Comparison of ENCODE assay signal across 1 cellular context in the genomic region with DNA sequence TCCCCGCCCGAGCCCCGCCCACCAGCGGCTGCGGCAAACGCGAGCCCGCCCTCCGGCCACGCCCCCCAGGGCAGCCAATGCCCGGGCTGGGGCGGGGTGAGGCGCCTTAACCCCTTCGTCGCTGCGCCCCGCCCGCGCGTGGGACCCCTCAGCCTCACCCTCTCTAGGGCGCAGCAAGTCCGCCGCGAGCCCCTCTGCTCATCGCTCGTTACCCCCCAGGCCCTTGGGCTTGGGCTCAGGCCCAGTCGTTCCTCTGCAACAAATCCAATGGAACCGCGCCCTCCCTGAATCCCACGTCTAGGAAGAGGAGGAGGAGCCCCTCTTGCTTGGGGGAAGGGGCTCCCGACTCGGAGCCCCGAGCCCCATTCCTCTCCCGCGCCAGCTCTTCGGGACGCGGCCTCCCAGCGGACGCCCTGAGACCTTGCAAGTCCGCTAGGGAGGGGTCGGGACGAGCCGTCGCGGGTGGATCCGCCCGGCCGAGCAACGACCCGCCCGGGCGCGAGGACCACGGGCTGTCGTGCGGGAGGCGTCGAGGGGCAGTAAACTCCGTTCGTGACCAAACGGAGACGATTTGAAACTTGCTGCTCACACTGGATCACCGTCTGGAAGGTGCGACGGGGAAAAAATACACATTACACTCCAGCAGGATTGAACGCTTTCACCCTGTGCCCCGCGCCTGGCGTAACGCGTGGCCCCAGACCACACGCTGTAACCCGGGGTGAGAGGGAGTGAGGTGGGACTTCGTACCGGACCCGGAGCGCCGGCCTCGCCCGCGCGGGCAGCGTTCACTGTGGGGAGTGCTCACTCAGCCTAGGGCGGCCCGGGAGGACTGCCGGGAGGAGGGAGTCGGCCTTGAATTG.
TF ChIP-seq lines count a peak whose summit lies in the region.

No MANE protein-coding gene starts in this region.

TF ChIP-seq in HepG2, 621 proteins besides CTCF, POLR2A, EP300 and RAD21 (continued from another document and continues in another):
- TF ChIP-seq, protein P1, sequence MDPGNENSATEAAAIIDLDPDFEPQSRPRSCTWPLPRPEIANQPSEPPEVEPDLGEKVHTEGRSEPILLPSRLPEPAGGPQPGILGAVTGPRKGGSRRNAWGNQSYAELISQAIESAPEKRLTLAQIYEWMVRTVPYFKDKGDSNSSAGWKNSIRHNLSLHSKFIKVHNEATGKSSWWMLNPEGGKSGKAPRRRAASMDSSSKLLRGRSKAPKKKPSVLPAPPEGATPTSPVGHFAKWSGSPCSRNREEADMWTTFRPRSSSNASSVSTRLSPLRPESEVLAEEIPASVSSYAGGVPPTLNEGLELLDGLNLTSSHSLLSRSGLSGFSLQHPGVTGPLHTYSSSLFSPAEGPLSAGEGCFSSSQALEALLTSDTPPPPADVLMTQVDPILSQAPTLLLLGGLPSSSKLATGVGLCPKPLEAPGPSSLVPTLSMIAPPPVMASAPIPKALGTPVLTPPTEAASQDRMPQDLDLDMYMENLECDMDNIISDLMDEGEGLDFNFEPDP (CRISPR knock-in tag; conservative IDR thresholded peaks at IDR 0.05): no peak; the same call in 1 of the 2 replicates
- TF ChIP-seq ZNF34 (CRISPR knock-in tag; IDR thresholded peaks at IDR 0.05; ENCODE audit: borderline replicate concordance) (peak; percentile 98; the same call in 1 of the 2 replicates), RFXANK (CRISPR knock-in tag; IDR thresholded peaks at IDR 0.05) (no peak; the same call in 1 of the 2 replicates), ZFYVE20 (CRISPR knock-in tag; IDR thresholded peaks at IDR 0.05; ENCODE audit: borderline replicate concordance, low read depth) (peak; percentile 90; the same call in 1 of the 2 replicates), KDM6A (CRISPR knock-in tag; IDR thresholded peaks at IDR 0.05; ENCODE audit: low read depth) (peak; percentile 41), ZMAT3 (CRISPR knock-in tag; conservative IDR thresholded peaks at IDR 0.05) (peak; percentile 86; the same call in 1 of the 2 replicates), NCOA2 (CRISPR knock-in tag; IDR thresholded peaks at IDR 0.05) (peak; percentile 55; the same call in 1 of the 2 replicates), ZNF17 (CRISPR knock-in tag; IDR thresholded peaks at IDR 0.05) (peak; percentile 72; the same call in 1 of the 2 replicates), NFE2 (CRISPR knock-in tag; IDR thresholded peaks at IDR 0.05) (no peak), ATF1 (CRISPR knock-in tag; IDR thresholded peaks at IDR 0.05) (no peak), ZBTB3 (CRISPR knock-in tag; IDR thresholded peaks at IDR 0.05; ENCODE audit: borderline replicate concordance, low read depth) (no peak; the same call in none of the 2 replicates), ISX (CRISPR knock-in tag; conservative IDR thresholded peaks at IDR 0.05) (0 out of 2 replicates have a peak, but pooled peaks have one; percentile 8), HNRNPK (IDR thresholded peaks at IDR 0.05; ENCODE audit: low read depth, low read length, poor library complexity, severe bottlenecking) (peak; percentile 7)
- TF ChIP-seq, protein P2, sequence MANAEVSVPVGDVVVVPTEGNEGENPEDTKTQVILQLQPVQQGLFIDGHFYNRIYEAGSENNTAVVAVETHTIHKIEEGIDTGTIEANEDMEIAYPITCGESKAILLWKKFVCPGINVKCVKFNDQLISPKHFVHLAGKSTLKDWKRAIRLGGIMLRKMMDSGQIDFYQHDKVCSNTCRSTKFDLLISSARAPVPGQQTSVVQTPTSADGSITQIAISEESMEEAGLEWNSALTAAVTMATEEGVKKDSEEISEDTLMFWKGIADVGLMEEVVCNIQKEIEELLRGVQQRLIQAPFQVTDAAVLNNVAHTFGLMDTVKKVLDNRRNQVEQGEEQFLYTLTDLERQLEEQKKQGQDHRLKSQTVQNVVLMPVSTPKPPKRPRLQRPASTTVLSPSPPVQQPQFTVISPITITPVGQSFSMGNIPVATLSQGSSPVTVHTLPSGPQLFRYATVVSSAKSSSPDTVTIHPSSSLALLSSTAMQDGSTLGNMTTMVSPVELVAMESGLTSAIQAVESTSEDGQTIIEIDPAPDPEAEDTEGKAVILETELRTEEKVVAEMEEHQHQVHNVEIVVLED (CRISPR knock-in tag; IDR thresholded peaks at IDR 0.05; ENCODE audit: borderline replicate concordance): peak; percentile 65
- TF ChIP-seq, protein P3, sequence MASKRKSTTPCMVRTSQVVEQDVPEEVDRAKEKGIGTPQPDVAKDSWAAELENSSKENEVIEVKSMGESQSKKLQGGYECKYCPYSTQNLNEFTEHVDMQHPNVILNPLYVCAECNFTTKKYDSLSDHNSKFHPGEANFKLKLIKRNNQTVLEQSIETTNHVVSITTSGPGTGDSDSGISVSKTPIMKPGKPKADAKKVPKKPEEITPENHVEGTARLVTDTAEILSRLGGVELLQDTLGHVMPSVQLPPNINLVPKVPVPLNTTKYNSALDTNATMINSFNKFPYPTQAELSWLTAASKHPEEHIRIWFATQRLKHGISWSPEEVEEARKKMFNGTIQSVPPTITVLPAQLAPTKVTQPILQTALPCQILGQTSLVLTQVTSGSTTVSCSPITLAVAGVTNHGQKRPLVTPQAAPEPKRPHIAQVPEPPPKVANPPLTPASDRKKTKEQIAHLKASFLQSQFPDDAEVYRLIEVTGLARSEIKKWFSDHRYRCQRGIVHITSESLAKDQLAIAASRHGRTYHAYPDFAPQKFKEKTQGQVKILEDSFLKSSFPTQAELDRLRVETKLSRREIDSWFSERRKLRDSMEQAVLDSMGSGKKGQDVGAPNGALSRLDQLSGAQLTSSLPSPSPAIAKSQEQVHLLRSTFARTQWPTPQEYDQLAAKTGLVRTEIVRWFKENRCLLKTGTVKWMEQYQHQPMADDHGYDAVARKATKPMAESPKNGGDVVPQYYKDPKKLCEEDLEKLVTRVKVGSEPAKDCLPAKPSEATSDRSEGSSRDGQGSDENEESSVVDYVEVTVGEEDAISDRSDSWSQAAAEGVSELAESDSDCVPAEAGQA (IDR thresholded peaks at IDR 0.05; ENCODE audit: low read depth): peak; percentile 57; the same call in 1 of the 2 replicates
- TF ChIP-seq, protein P3 (CRISPR knock-in tag; IDR thresholded peaks at IDR 0.05; ENCODE audit: borderline replicate concordance): peak; percentile 89
- TF ChIP-seq, protein P4, sequence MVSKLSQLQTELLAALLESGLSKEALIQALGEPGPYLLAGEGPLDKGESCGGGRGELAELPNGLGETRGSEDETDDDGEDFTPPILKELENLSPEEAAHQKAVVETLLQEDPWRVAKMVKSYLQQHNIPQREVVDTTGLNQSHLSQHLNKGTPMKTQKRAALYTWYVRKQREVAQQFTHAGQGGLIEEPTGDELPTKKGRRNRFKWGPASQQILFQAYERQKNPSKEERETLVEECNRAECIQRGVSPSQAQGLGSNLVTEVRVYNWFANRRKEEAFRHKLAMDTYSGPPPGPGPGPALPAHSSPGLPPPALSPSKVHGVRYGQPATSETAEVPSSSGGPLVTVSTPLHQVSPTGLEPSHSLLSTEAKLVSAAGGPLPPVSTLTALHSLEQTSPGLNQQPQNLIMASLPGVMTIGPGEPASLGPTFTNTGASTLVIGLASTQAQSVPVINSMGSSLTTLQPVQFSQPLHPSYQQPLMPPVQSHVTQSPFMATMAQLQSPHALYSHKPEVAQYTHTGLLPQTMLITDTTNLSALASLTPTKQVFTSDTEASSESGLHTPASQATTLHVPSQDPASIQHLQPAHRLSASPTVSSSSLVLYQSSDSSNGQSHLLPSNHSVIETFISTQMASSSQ (IDR thresholded peaks at IDR 0.05; ENCODE audit: low read depth): no peak
- TF ChIP-seq, protein P4 (CRISPR knock-in tag; IDR thresholded peaks at IDR 0.05; ENCODE audit: borderline replicate concordance): peak; percentile 3; the same call in 1 of the 2 replicates
- TF ChIP-seq, protein P5, sequence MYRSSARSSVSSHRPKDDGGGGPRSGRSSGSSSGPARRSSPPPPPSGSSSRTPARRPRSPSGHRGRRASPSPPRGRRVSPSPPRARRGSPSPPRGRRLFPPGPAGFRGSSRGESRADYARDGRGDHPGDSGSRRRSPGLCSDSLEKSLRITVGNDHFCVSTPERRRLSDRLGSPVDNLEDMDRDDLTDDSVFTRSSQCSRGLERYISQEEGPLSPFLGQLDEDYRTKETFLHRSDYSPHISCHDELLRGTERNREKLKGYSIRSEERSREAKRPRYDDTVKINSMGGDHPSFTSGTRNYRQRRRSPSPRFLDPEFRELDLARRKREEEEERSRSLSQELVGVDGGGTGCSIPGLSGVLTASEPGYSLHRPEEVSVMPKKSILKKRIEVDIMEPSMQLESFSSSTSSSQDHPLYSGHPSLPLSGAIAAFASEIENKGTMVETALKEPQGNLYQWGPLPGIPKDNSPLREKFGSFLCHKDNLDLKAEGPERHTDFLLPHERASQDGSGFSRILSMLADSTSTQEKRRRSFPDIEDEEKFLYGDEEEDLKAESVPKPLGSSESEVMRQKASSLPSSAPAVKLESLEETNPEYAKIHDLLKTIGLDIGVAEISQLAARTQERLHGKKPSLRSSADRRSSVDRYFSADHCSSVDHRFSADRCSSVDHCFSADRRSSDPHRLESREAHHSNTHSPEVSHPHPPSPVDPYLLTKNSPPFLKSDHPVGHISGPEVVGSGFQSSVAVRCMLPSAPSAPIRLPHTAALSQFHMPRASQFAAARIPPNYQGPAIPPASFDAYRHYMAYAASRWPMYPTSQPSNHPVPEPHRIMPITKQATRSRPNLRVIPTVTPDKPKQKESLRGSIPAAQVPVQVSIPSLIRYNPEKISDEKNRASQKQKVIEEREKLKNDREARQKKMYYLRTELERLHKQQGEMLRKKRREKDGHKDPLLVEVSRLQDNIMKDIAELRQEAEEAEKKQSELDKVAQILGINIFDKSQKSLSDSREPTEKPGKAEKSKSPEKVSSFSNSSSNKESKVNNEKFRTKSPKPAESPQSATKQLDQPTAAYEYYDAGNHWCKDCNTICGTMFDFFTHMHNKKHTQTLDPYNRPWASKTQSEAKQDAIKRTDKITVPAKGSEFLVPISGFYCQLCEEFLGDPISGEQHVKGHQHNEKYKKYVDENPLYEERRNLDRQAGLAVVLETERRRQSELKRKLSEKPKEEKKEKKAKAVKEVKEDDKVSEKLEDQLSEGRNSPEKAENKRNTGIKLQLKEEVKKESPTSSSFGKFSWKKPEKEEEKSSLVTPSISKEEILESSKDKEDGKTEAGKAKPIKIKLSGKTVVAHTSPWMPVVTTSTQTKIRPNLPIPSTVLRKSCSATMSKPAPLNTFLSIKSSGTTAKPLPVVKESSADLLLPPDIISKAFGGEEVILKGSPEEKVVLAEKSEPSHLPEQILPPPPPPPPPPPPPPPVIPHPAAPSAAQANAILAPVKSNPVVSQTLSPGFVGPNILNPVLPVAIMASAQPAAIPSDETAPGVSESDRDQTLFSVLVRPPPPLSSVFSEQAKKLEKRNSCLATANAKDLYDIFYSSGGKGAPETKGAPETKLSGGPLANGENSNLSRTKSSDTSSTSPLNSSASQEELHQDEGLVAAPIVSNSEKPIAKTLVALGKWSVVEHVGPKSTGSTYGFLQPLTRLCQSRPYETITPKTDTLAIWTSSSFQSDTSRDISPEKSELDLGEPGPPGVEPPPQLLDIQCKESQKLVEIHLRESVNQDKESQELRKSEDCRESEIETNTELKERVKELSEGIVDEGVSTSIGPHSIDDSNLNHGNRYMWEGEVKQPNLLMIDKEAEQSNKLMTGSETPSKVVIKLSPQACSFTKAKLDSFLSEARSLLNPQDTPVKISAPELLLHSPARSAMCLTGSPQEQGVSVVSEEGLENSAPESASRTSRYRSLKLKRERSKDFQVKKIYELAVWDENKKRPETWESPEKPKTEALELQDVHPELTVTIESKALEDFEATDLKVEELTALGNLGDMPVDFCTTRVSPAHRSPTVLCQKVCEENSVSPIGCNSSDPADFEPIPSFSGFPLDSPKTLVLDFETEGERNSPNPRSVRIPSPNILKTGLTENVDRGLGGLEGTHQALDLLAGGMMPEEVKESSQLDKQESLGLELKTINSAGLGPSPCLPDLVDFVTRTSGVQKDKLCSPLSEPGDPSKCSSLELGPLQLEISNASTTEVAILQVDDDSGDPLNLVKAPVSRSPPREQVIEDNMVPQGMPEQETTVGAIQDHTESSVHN (CRISPR knock-in tag; IDR thresholded peaks at IDR 0.05): peak; percentile 67; the same call in 1 of the 2 replicates
